ENCODE assay signal across 1 cellular context in the genomic region with DNA sequence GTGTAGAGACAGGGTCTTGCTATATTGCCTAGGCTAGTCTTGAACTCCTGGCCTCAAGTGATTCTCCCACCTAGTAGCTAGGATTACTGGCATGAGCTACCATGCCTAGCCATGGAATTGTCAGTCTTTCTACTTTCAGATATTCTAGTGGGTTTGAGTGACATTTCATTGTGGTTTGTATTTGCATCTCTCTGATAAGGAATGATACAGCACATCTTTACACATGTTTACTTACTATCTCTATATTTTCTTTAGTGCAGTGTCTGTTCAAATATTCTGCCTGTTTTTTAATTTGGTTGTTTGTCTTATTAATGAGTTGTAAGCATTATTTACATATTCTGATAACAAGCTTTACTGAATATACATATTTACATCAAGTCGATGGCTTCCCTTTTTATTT.
A peak's percentile ranks its signal among the peaks of the same experiment; 100 is the strongest.
TF ChIP-seq lines count a peak whose summit lies in the region.

No MANE protein-coding gene starts in this region.

TF ChIP-seq in K562, 482 proteins besides CTCF, POLR2A, EP300 and RAD21 (continued from another document):
- TF ChIP-seq ETS2 (tag; IDR thresholded peaks at IDR 0.05; ENCODE audit: borderline replicate concordance, poor library complexity, severe bottlenecking), result no peak
- TF ChIP-seq, protein P1, sequence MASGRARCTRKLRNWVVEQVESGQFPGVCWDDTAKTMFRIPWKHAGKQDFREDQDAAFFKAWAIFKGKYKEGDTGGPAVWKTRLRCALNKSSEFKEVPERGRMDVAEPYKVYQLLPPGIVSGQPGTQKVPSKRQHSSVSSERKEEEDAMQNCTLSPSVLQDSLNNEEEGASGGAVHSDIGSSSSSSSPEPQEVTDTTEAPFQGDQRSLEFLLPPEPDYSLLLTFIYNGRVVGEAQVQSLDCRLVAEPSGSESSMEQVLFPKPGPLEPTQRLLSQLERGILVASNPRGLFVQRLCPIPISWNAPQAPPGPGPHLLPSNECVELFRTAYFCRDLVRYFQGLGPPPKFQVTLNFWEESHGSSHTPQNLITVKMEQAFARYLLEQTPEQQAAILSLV (tag; IDR thresholded peaks at IDR 0.05), result no peak
- TF ChIP-seq ZNF165 (CRISPR knock-in tag; IDR thresholded peaks at IDR 0.05; ENCODE audit: borderline replicate concordance), result no peak
- no peak for TF ChIP-seq CSDE1 (IDR thresholded peaks at IDR 0.05)
- TF ChIP-seq CBX1 (IDR thresholded peaks at IDR 0.05; ENCODE audit: low read depth), result no peak
- no peak for TF ChIP-seq TCF7L2 (IDR thresholded peaks at IDR 0.05; ENCODE audit: low read depth, low read length)
- TF ChIP-seq MEIS2 (IDR thresholded peaks at IDR 0.05; ENCODE audit: partially characterized antibody), result peak; percentile 27
- TF ChIP-seq MAFG (tag; conservative IDR thresholded peaks at IDR 0.05), result peak; percentile 75
- TF ChIP-seq, protein P2, sequence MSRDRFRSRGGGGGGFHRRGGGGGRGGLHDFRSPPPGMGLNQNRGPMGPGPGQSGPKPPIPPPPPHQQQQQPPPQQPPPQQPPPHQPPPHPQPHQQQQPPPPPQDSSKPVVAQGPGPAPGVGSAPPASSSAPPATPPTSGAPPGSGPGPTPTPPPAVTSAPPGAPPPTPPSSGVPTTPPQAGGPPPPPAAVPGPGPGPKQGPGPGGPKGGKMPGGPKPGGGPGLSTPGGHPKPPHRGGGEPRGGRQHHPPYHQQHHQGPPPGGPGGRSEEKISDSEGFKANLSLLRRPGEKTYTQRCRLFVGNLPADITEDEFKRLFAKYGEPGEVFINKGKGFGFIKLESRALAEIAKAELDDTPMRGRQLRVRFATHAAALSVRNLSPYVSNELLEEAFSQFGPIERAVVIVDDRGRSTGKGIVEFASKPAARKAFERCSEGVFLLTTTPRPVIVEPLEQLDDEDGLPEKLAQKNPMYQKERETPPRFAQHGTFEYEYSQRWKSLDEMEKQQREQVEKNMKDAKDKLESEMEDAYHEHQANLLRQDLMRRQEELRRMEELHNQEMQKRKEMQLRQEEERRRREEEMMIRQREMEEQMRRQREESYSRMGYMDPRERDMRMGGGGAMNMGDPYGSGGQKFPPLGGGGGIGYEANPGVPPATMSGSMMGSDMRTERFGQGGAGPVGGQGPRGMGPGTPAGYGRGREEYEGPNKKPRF (IDR thresholded peaks at IDR 0.05; ENCODE audit: low read depth, low read length), result no peak
- TF ChIP-seq SNIP1 (IDR thresholded peaks at IDR 0.05; ENCODE audit: low read depth), result no peak
- no peak for TF ChIP-seq HNRNPH1 (optimal IDR thresholded peaks at IDR 0.05; ENCODE audit: low read depth, low read length)
- TF ChIP-seq, protein P3, sequence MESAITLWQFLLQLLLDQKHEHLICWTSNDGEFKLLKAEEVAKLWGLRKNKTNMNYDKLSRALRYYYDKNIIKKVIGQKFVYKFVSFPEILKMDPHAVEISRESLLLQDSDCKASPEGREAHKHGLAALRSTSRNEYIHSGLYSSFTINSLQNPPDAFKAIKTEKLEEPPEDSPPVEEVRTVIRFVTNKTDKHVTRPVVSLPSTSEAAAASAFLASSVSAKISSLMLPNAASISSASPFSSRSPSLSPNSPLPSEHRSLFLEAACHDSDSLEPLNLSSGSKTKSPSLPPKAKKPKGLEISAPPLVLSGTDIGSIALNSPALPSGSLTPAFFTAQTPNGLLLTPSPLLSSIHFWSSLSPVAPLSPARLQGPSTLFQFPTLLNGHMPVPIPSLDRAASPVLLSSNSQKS (CRISPR knock-in tag; IDR thresholded peaks at IDR 0.05), result no peak
- no peak for TF ChIP-seq L3MBTL2 (IDR thresholded peaks at IDR 0.05)
- TF ChIP-seq PHF21A (IDR thresholded peaks at IDR 0.05; ENCODE audit: borderline replicate concordance, low read depth), result no peak
- TF ChIP-seq, protein P4, sequence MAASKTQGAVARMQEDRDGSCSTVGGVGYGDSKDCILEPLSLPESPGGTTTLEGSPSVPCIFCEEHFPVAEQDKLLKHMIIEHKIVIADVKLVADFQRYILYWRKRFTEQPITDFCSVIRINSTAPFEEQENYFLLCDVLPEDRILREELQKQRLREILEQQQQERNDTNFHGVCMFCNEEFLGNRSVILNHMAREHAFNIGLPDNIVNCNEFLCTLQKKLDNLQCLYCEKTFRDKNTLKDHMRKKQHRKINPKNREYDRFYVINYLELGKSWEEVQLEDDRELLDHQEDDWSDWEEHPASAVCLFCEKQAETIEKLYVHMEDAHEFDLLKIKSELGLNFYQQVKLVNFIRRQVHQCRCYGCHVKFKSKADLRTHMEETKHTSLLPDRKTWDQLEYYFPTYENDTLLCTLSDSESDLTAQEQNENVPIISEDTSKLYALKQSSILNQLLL (CRISPR knock-in tag; IDR thresholded peaks at IDR 0.05; ENCODE audit: borderline replicate concordance), result no peak
- no peak for TF ChIP-seq FOXJ2 (tag; IDR thresholded peaks at IDR 0.05)
- TF ChIP-seq NFYB (IDR thresholded peaks at IDR 0.05; ENCODE audit: extremely low read depth, insufficient read length), result no peak
- no peak for TF ChIP-seq RBM34 (IDR thresholded peaks at IDR 0.05; ENCODE audit: borderline replicate concordance, insufficient read depth, low read length)
- no peak for TF ChIP-seq ZNF41 (CRISPR knock-in tag; conservative IDR thresholded peaks at IDR 0.05)
- TF ChIP-seq, protein P5, sequence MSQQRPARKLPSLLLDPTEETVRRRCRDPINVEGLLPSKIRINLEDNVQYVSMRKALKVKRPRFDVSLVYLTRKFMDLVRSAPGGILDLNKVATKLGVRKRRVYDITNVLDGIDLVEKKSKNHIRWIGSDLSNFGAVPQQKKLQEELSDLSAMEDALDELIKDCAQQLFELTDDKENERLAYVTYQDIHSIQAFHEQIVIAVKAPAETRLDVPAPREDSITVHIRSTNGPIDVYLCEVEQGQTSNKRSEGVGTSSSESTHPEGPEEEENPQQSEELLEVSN (IDR thresholded peaks at IDR 0.05; ENCODE audit: borderline replicate concordance in 1 of 2, extremely low read depth in 1 of 2, insufficient read depth in 1 of 2, insufficient read length in 1 of 2, low read depth in 1 of 2, low read length in 1 of 2, poor library complexity in 1 of 2, severe bottlenecking in 1 of 2), result no peak
